8 cellular contexts compared by ENCODE assay signal in genomic region chr17:44556114-44556853, GRCh38. TPM values are rescaled to one million over a fixed set of nuclear protein-coding genes. Genes with fewer than 3 reads are reported as not detected.
DNase-seq lines count a peak whose midpoint lies in the region; ATAC-seq and TF ChIP-seq lines count a peak whose summit lies in the region.

No MANE protein-coding gene starts in this region.

- TF ChIP-seq POLR2A in GM18505 (IDR thresholded peaks at IDR 0.05; ENCODE audit: borderline replicate concordance, extremely low read depth, insufficient read depth, insufficient read length): no peak

- no peak for TF ChIP-seq CTCF in foreskin fibroblast (IDR thresholded peaks at IDR 0.05; ENCODE audit: low read depth, low read length)

- no peaks in the 10 kb centered on the region for H3K36me3 Mint-ChIP-seq in activated naive CD4-positive, alpha-beta T cell treated with anti-CD3 and anti-CD28 coated beads, Interleukin-2, amount 50 U/mL, for 24 hours
- H3K36me3 Mint-ChIP-seq in activated CD4-positive, alpha-beta memory T cell treated with anti-CD3 and anti-CD28 coated beads for 36 hours: peaks cover 2% of the 10 kb centered on the region
- H3K36me3 Mint-ChIP-seq in natural killer cell treated with Interleukin-12 subunit alpha and Interleukin-12 subunit beta and Interleukin-15 and Interleukin-18, amount 100 ng/mL, for 72 hours: no peaks in the 10 kb centered on the region

- H3K27ac Mint-ChIP-seq in activated naive CD4-positive, alpha-beta T cell treated with anti-CD3 and anti-CD28 coated beads, Interleukin-2, amount 50 U/mL, for 24 hours: peak overlapping the region; percentile 86
- no peak overlapping the region for H3K27ac Mint-ChIP-seq in activated CD4-positive, alpha-beta memory T cell treated with anti-CD3 and anti-CD28 coated beads for 36 hours
- H3K27ac Mint-ChIP-seq in natural killer cell treated with Interleukin-12 subunit alpha and Interleukin-12 subunit beta and Interleukin-15 and Interleukin-18, amount 100 ng/mL, for 72 hours: peak overlapping the region; percentile 63 to 91

- intact Hi-C loops in activated CD4-positive, alpha-beta memory T cell treated with anti-CD3 and anti-CD28 coated beads for 36 hours (cut with micrococcal nuclease): no loop called here

- peak overlapping the region; percentile 89 for H3K4me3 Mint-ChIP-seq in activated naive CD4-positive, alpha-beta T cell treated with anti-CD3 and anti-CD28 coated beads, Interleukin-2, amount 50 U/mL, for 24 hours
- peak overlapping the region; percentile 74 for H3K4me3 Mint-ChIP-seq in activated CD4-positive, alpha-beta memory T cell treated with anti-CD3 and anti-CD28 coated beads for 36 hours
- H3K4me3 Mint-ChIP-seq in natural killer cell treated with Interleukin-12 subunit alpha and Interleukin-12 subunit beta and Interleukin-15 and Interleukin-18, amount 100 ng/mL, for 72 hours: peak overlapping the region; percentile 88

- peaks cover 37% of the 10 kb centered on the region for H3K27me3 Mint-ChIP-seq in activated naive CD4-positive, alpha-beta T cell treated with anti-CD3 and anti-CD28 coated beads, Interleukin-2, amount 50 U/mL, for 24 hours
- H3K27me3 Mint-ChIP-seq in activated CD4-positive, alpha-beta memory T cell treated with anti-CD3 and anti-CD28 coated beads for 36 hours: peaks cover 61% of the 10 kb centered on the region
- peaks cover 34 to 52% of the 10 kb centered on the region in 2 donors for H3K27me3 Mint-ChIP-seq in natural killer cell treated with Interleukin-12 subunit alpha and Interleukin-12 subunit beta and Interleukin-15 and Interleukin-18, amount 100 ng/mL, for 72 hours

- CTCF ChIA-PET in activated CD4-positive, alpha-beta memory T cell treated with anti-CD3 and anti-CD28 coated beads for 36 hours (lab: Charles Lee): no interaction called here

- peak overlapping the region; percentile 62 to 65 for H3K4me3 ChIP-seq in foreskin fibroblast (ENCODE audit: low read depth in 1 of 2, low read length in 2 of 2)

- POLR2A ChIA-PET in activated CD4-positive, alpha-beta memory T cell treated with anti-CD3 and anti-CD28 coated beads for 36 hours (lab: Charles Lee): no interaction called here

- H3K4me1 Mint-ChIP-seq in activated naive CD4-positive, alpha-beta T cell treated with anti-CD3 and anti-CD28 coated beads, Interleukin-2, amount 50 U/mL, for 24 hours: peaks cover 28% of the 10 kb centered on the region
- peaks cover 25% of the 10 kb centered on the region for H3K4me1 Mint-ChIP-seq in activated CD4-positive, alpha-beta memory T cell treated with anti-CD3 and anti-CD28 coated beads for 36 hours (ENCODE audit: low read depth)
- peaks cover 23 to 30% of the 10 kb centered on the region in 2 donors for H3K4me1 Mint-ChIP-seq in natural killer cell treated with Interleukin-12 subunit alpha and Interleukin-12 subunit beta and Interleukin-15 and Interleukin-18, amount 100 ng/mL, for 72 hours (ENCODE audit: low read depth in 2 of 2)

- peak; percentile 49 to 62 for ATAC-seq in natural killer cell treated with Interleukin-12 subunit alpha and Interleukin-12 subunit beta and Interleukin-15 and Interleukin-18, amount 100 ng/mL, for 72 hours
- no peak for ATAC-seq in GM18517 (IDR thresholded peaks at IDR 0.05; ENCODE audit: unreplicated experiment)
- ATAC-seq in GM18505 (IDR thresholded peaks at IDR 0.05; ENCODE audit: unreplicated experiment): no peak

- no peaks in the 10 kb centered on the region for H3K9me3 Mint-ChIP-seq in activated naive CD4-positive, alpha-beta T cell treated with anti-CD3 and anti-CD28 coated beads, Interleukin-2, amount 50 U/mL, for 24 hours
- no peaks in the 10 kb centered on the region for H3K9me3 Mint-ChIP-seq in activated CD4-positive, alpha-beta memory T cell treated with anti-CD3 and anti-CD28 coated beads for 36 hours
- no peaks in the 10 kb centered on the region for H3K9me3 Mint-ChIP-seq in natural killer cell treated with Interleukin-12 subunit alpha and Interleukin-12 subunit beta and Interleukin-15 and Interleukin-18, amount 100 ng/mL, for 72 hours

- no peak for DNase-seq in activated naive CD4-positive, alpha-beta T cell treated with anti-CD3 and anti-CD28 coated beads, Interleukin-2, amount 50 U/mL, for 16 hours
- peak; percentile 30 for DNase-seq in NCI-H2029 (lab: John Stamatoyannopoulos, UW)
- DNase-seq in activated CD4-positive, alpha-beta memory T cell treated with anti-CD3 and anti-CD28 coated beads for 36 hours: peak; percentile 15
- DNase-seq in foreskin fibroblast: peak; percentile 37 to 73
- no peak for DNase-seq in natural killer cell treated with Interleukin-12 subunit alpha and Interleukin-12 subunit beta and Interleukin-15 and Interleukin-18, amount 100 ng/mL, for 72 hours (ENCODE audit: low spot score)

RNA-seq across cellular contexts. Expression of gene FZD2, which starts 1.0 kb away (rescaled TPM):
- not detected for total RNA-seq in activated CD4-positive, alpha-beta memory T cell treated with anti-CD3 and anti-CD28 coated beads for 36 hours
- total RNA-seq in natural killer cell treated with Interleukin-12 subunit alpha and Interleukin-12 subunit beta and Interleukin-15 and Interleukin-18, amount 100 ng/mL, for 72 hours: under 1 TPM in 1 of 2 donors, not detected in 1; 0.20 TPM

RNA-seq across cellular contexts. Expression of gene GPATCH8, which starts 53.1 kb away (rescaled TPM):
- total RNA-seq in activated CD4-positive, alpha-beta memory T cell treated with anti-CD3 and anti-CD28 coated beads for 36 hours: 10 to 100 TPM; 38.5 to 40.8 TPM
- 10 to 100 TPM; 61.1 to 68.3 TPM for total RNA-seq in natural killer cell treated with Interleukin-12 subunit alpha and Interleukin-12 subunit beta and Interleukin-15 and Interleukin-18, amount 100 ng/mL, for 72 hours

Comparison
In these comparisons a context has a peak if more than half of its experiments do, and no peak if none do; other contexts are left out.
1. DNase-seq: peak in NCI-H2029 (single experiment), activated CD4-positive, alpha-beta memory T cell treated with anti-CD3 and anti-CD28 coated beads for 36 hours (single experiment) and foreskin fibroblast (2 of 2); none in activated naive CD4-positive, alpha-beta T cell treated with anti-CD3 and anti-CD28 coated beads, Interleukin-2, amount 50 U/mL, for 16 hours (single experiment) and natural killer cell treated with Interleukin-12 subunit alpha and Interleukin-12 subunit beta and Interleukin-15 and Interleukin-18, amount 100 ng/mL, for 72 hours (single experiment).
2. ATAC-seq: peak in natural killer cell treated with Interleukin-12 subunit alpha and Interleukin-12 subunit beta and Interleukin-15 and Interleukin-18, amount 100 ng/mL, for 72 hours (2 of 2); none in GM18517 (single experiment) and GM18505 (single experiment).
3. Peak in every context shown above with its lines, with median percentiles within 50 percentile points of each other: H3K4me3 Mint-ChIP-seq.